In the genomic region with DNA sequence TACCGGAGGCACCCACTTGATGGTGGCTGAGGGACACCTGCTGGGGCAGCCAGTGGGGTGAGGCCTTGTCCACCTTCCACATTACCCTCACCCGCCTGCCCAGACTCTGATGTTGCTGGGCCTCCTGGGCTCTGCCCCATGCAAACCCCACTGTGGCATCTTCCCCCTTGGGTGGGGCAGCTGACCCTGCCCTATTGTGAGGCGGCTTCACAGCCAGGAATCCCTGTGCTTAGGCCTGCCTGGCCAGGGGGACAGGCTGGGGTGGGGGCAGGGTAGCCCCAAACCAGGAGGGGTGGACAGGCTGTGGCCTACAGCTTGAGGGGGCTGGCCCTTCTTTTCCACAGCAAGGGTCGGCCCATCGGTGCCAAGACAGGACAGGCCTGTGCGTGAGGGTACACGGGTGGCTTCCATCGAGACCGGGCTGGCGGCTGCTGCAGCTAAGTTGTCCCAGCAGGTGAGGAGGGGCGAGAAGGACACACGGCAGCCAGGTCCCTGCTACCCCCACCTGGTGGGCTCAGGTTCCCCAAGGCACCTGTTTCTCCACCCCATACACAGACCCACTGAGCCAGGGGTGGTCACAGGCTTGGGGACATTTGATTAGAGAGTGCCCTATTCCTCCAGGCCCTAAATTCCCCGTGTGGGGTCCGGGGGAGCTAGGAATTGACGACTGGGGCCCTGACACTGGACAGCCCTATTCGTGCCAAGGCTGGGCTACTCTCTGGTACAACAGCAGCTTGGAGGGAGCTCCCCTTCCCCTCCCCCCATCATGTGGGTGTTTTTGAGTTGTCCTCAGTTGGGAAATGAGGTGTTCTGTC, we compare ENCODE assay signal across 2 cellular contexts.
TF ChIP-seq lines count a peak whose summit lies in the region.

No MANE protein-coding gene starts in this region.

TF ChIP-seq in SK-N-SH, 30 proteins besides CTCF, POLR2A, EP300 and RAD21 (continued from another document):
- TF ChIP-seq EZH2phosphoT487 (IDR thresholded peaks at IDR 0.05; ENCODE audit: borderline replicate concordance, low read depth) (no peak), GABPA (IDR thresholded peaks at IDR 0.05; ENCODE audit: low read depth) (no peak), NFIC (IDR thresholded peaks at IDR 0.05; ENCODE audit: borderline replicate concordance) (no peak), SMC3 (IDR thresholded peaks at IDR 0.05; ENCODE audit: low read depth, low read length) (no peak), MXI1 (IDR thresholded peaks at IDR 0.05; ENCODE audit: low read depth, low read length) (no peak), RCOR1 (IDR thresholded peaks at IDR 0.05; ENCODE audit: low read length) (no peak), GATA2 (CRISPR knock-in tag; IDR thresholded peaks at IDR 0.05) (no peak)
- TF ChIP-seq, protein P1, sequence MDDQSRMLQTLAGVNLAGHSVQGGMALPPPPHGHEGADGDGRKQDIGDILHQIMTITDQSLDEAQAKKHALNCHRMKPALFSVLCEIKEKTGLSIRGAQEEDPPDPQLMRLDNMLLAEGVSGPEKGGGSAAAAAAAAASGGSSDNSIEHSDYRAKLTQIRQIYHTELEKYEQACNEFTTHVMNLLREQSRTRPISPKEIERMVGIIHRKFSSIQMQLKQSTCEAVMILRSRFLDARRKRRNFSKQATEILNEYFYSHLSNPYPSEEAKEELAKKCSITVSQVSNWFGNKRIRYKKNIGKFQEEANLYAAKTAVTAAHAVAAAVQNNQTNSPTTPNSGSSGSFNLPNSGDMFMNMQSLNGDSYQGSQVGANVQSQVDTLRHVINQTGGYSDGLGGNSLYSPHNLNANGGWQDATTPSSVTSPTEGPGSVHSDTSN (IDR thresholded peaks at IDR 0.05): no peak
- TF ChIP-seq, protein P2, sequence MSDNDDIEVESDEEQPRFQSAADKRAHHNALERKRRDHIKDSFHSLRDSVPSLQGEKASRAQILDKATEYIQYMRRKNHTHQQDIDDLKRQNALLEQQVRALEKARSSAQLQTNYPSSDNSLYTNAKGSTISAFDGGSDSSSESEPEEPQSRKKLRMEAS (IDR thresholded peaks at IDR 0.05; ENCODE audit: low read depth): no peak
- TF ChIP-seq, protein P3, sequence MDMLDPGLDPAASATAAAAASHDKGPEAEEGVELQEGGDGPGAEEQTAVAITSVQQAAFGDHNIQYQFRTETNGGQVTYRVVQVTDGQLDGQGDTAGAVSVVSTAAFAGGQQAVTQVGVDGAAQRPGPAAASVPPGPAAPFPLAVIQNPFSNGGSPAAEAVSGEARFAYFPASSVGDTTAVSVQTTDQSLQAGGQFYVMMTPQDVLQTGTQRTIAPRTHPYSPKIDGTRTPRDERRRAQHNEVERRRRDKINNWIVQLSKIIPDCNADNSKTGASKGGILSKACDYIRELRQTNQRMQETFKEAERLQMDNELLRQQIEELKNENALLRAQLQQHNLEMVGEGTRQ (IDR thresholded peaks at IDR 0.05; ENCODE audit: borderline replicate concordance, low read depth, low read length): no peak
- TF ChIP-seq, protein P4, sequence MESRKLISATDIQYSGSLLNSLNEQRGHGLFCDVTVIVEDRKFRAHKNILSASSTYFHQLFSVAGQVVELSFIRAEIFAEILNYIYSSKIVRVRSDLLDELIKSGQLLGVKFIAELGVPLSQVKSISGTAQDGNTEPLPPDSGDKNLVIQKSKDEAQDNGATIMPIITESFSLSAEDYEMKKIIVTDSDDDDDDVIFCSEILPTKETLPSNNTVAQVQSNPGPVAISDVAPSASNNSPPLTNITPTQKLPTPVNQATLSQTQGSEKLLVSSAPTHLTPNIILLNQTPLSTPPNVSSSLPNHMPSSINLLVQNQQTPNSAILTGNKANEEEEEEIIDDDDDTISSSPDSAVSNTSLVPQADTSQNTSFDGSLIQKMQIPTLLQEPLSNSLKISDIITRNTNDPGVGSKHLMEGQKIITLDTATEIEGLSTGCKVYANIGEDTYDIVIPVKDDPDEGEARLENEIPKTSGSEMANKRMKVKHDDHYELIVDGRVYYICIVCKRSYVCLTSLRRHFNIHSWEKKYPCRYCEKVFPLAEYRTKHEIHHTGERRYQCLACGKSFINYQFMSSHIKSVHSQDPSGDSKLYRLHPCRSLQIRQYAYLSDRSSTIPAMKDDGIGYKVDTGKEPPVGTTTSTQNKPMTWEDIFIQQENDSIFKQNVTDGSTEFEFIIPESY (IDR thresholded peaks at IDR 0.05; ENCODE audit: borderline replicate concordance, low read depth): no peak

TF ChIP-seq in SK-N-SH treated with all-trans-retinoic acid at 6 μM for 48 hours, 23 proteins besides CTCF, POLR2A, EP300 and RAD21 (continued from another document):
- no peak for TF ChIP-seq ARNTL (CRISPR knock-in tag; IDR thresholded peaks at IDR 0.05; ENCODE audit: borderline replicate concordance, low read depth)
- TF ChIP-seq GLIS3 (CRISPR knock-in tag; IDR thresholded peaks at IDR 0.05): no peak
- no peak for TF ChIP-seq ESRRG (CRISPR knock-in tag; IDR thresholded peaks at IDR 0.05)
- no peak for TF ChIP-seq SNAI2 (CRISPR knock-in tag; IDR thresholded peaks at IDR 0.05)
- no peak for TF ChIP-seq BACH2 (CRISPR knock-in tag; IDR thresholded peaks at IDR 0.05; ENCODE audit: borderline replicate concordance)
- TF ChIP-seq ISL1 (CRISPR knock-in tag; IDR thresholded peaks at IDR 0.05): no peak
- TF ChIP-seq ZFP3 (CRISPR knock-in tag; IDR thresholded peaks at IDR 0.05): no peak
- no peak for TF ChIP-seq ZNF70 (CRISPR knock-in tag; IDR thresholded peaks at IDR 0.05)
- TF ChIP-seq, protein P5, sequence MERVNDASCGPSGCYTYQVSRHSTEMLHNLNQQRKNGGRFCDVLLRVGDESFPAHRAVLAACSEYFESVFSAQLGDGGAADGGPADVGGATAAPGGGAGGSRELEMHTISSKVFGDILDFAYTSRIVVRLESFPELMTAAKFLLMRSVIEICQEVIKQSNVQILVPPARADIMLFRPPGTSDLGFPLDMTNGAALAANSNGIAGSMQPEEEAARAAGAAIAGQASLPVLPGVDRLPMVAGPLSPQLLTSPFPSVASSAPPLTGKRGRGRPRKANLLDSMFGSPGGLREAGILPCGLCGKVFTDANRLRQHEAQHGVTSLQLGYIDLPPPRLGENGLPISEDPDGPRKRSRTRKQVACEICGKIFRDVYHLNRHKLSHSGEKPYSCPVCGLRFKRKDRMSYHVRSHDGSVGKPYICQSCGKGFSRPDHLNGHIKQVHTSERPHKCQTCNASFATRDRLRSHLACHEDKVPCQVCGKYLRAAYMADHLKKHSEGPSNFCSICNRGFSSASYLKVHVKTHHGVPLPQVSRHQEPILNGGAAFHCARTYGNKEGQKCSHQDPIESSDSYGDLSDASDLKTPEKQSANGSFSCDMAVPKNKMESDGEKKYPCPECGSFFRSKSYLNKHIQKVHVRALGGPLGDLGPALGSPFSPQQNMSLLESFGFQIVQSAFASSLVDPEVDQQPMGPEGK (CRISPR knock-in tag; IDR thresholded peaks at IDR 0.05; ENCODE audit: borderline replicate concordance): no peak
- no peak for TF ChIP-seq OSR1 (CRISPR knock-in tag; IDR thresholded peaks at IDR 0.05)
- TF ChIP-seq PPARA (CRISPR knock-in tag; IDR thresholded peaks at IDR 0.05; ENCODE audit: borderline replicate concordance): no peak
